ENCODE assay signal across 8 cellular contexts in genomic region chr20:59939052-59939878, GRCh38. TPM values are rescaled to one million over a fixed set of nuclear protein-coding genes. Genes with fewer than 3 reads are reported as not detected.
DNase-seq lines count a peak whose midpoint lies in the region; ATAC-seq and TF ChIP-seq lines count a peak whose summit lies in the region.

No MANE protein-coding gene starts in this region.

- H3K4me1 ChIP-seq in CD8-positive, alpha-beta T cell (ENCODE audit: insufficient read depth, low read length), result peaks cover 23% of the 10 kb centered on the region
- peaks cover 47% of the 10 kb centered on the region for H3K4me1 ChIP-seq in adipocyte (ENCODE audit: control insufficient read depth, insufficient read depth, low read length)
- H3K4me1 ChIP-seq in spleen, result peaks cover 36 to 83% (median 54%) of the 10 kb centered on the region in 6 donors

- H3K9ac ChIP-seq in adipocyte (ENCODE audit: low read length), result peak overlapping the region; percentile 96

- H3K36me3 Mint-ChIP-seq in CD8-positive, alpha-beta T cell, result peaks cover 31% of the 10 kb centered on the region

- no peak for TF ChIP-seq POLR2A in spleen (IDR thresholded peaks at IDR 0.05)

- peaks cover 43% of the 10 kb centered on the region for H3K4me1 Mint-ChIP-seq in CD8-positive, alpha-beta T cell (ENCODE audit: low read depth)

- WGBS in spleen, 5 donors, result 48 to 82% (median 49%) methylated on average over 61 to 104 of the region's 104 CpGs

- no peaks in the 10 kb centered on the region for H3K9me3 ChIP-seq in CD8-positive, alpha-beta T cell (ENCODE audit: low read length)
- H3K9me3 ChIP-seq in adipocyte (ENCODE audit: control insufficient read depth, low read length) (no peaks in the 10 kb centered on the region), iPS-18c (ENCODE audit: control insufficient read depth, insufficient read depth, low read length) (no peaks in the 10 kb centered on the region), spleen (no peaks in the 10 kb centered on the region)

- no peak for DNase-seq in CD8-positive, alpha-beta T cell
- no peak for DNase-seq in adipocyte (ENCODE audit: low read depth)
- peak; percentile 90 for DNase-seq in spleen
- no peak for DNase-seq in NOMO-1 (lab: John Stamatoyannopoulos, UW; ENCODE audit: unreplicated experiment in 2 of 2)
- DNase-seq in HPDE6-E6E7 (ENCODE audit: extremely low spot score), result no peak
- no peak for DNase-seq in GDM1 (lab: John Stamatoyannopoulos, UW)

- intact Hi-C loops in CD8-positive, alpha-beta T cell (cut with DNase I, micrococcal nuclease), result loop anchor here in 1 of 2 experiments (10.0 kb wide), 1 partner anchor 1044 kb away; no protein-coding TSS in a partner anchor
- intact Hi-C loops in spleen (cut with DNase I; ENCODE audit: low total_unique reads), result no loop called here

- H3K9me3 Mint-ChIP-seq in CD8-positive, alpha-beta T cell, result no peaks in the 10 kb centered on the region

- peak overlapping the region; percentile 70 for H3K27ac Mint-ChIP-seq in CD8-positive, alpha-beta T cell

- POLR2A ChIA-PET in CD8-positive, alpha-beta T cell (lab: Charles Lee), result interaction anchor here (1.2 to 3.3 kb wide), 5 partner anchors 8 to 19 kb away, joined by 3 to 14 read pairs (median 6); partner anchors contain the start of gene CDH26

- CTCF ChIA-PET in CD8-positive, alpha-beta T cell (lab: Charles Lee), result interaction anchor here (0.8 to 1.7 kb wide), 6 partner anchors 9 to 124 kb away, joined by 3 to 7 read pairs (median 4); no protein-coding TSS in a partner anchor

- no peak for TF ChIP-seq CTCF in CD8-positive, alpha-beta T cell (IDR thresholded peaks at IDR 0.05)
- no peak for TF ChIP-seq CTCF in spleen (IDR thresholded peaks at IDR 0.05 in 8 of 11, conservative IDR thresholded peaks at IDR 0.05 in 3 of 11)

- peaks cover 15% of the 10 kb centered on the region for H3K36me3 ChIP-seq in CD8-positive, alpha-beta T cell (ENCODE audit: insufficient read depth, low read length)
- H3K36me3 ChIP-seq in adipocyte (ENCODE audit: control insufficient read depth, insufficient read depth, low read length, severe bottlenecking) (peaks cover 17% of the 10 kb centered on the region), spleen (peaks cover 0 to 24% (median 16%) of the 10 kb centered on the region in 6 donors)

- peak overlapping the region; percentile 96 for H3K4me3 Mint-ChIP-seq in CD8-positive, alpha-beta T cell

- no peaks in the 10 kb centered on the region for H3K27me3 Mint-ChIP-seq in CD8-positive, alpha-beta T cell (ENCODE audit: low read depth)

- ATAC-seq in CD8-positive, alpha-beta T cell, result no peak
- peak; percentile 3 for ATAC-seq in HG03045 (IDR thresholded peaks at IDR 0.05; ENCODE audit: unreplicated experiment)

- H3K27ac ChIP-seq in CD8-positive, alpha-beta T cell (ENCODE audit: low read depth, low read length), result peak overlapping the region; percentile 90
- peak overlapping the region; percentile 94 to 99 (median 97) for H3K27ac ChIP-seq in spleen

- H3K4me3 ChIP-seq in CD8-positive, alpha-beta T cell (ENCODE audit: low read depth, low read length), result peak overlapping the region; percentile 97
- peak overlapping the region; percentile 94 for H3K4me3 ChIP-seq in adipocyte (ENCODE audit: low read length)
- H3K4me3 ChIP-seq in iPS-18c (ENCODE audit: insufficient read depth, low read depth, low read length), result peak overlapping the region; percentile 84
- peak overlapping the region; percentile 45 to 95 (median 86) for H3K4me3 ChIP-seq in spleen

- no peaks in the 10 kb centered on the region for H3K27me3 ChIP-seq in CD8-positive, alpha-beta T cell (ENCODE audit: insufficient read depth, low read length)
- H3K27me3 ChIP-seq in adipocyte (replicated peaks; ENCODE audit: control insufficient read depth, insufficient read depth, low read length), result no peaks in the 10 kb centered on the region
- H3K27me3 ChIP-seq in spleen (replicated peaks in 1 of 7), result no peaks in the 10 kb centered on the region

RNA-seq across cellular contexts. Expression of gene PPP1R3D, which starts 0.8 kb away (rescaled TPM):
- 1 to 10 TPM; 3.9 to 4.5 TPM for total RNA-seq in CD8-positive, alpha-beta T cell
- 10 to 100 TPM; 11.8 to 24.9 (median 14.6) TPM for total RNA-seq in spleen
- polyA plus RNA-seq in spleen, result 1 to 10 TPM; 3.1 to 5.0 (median 4.0) TPM

RNA-seq across cellular contexts. Expression of gene FAM217B, which starts 0.9 kb away (rescaled TPM):
- 10 to 100 TPM; 10.1 to 13.5 TPM for total RNA-seq in CD8-positive, alpha-beta T cell
- total RNA-seq in spleen, result 10 to 100 TPM; 13.4 to 22.4 (median 18.6) TPM
- polyA plus RNA-seq in spleen, result 1 to 10 TPM; 4.6 to 5.5 (median 5.4) TPM

RNA-seq across cellular contexts. Expression of gene SYCP2, which starts 5.8 kb away (rescaled TPM):
- total RNA-seq in CD8-positive, alpha-beta T cell, result 1 to 10 TPM; 2.4 TPM
- 1 to 10 TPM; 4.1 to 9.1 (median 6.1) TPM for total RNA-seq in spleen
- polyA plus RNA-seq in spleen, result 1 to 10 TPM; 1.5 to 3.4 (median 1.9) TPM

RNA-seq across cellular contexts. Expression of gene CDH26, which starts 19.0 kb away (rescaled TPM):
- 1 to 10 TPM in 1 of 2 experiments, under 1 TPM in 1; 0.94 to 1.1 TPM for total RNA-seq in CD8-positive, alpha-beta T cell
- total RNA-seq in spleen, result 1 to 10 TPM; 1.8 to 6.2 (median 3.1) TPM
- polyA plus RNA-seq in spleen, result 1 to 10 TPM in 1 of 3 donors, under 1 TPM in 2; 0.70 to 1.3 (median 0.89) TPM
